ENCODE assay signal across 1 cellular context in the genomic region with DNA sequence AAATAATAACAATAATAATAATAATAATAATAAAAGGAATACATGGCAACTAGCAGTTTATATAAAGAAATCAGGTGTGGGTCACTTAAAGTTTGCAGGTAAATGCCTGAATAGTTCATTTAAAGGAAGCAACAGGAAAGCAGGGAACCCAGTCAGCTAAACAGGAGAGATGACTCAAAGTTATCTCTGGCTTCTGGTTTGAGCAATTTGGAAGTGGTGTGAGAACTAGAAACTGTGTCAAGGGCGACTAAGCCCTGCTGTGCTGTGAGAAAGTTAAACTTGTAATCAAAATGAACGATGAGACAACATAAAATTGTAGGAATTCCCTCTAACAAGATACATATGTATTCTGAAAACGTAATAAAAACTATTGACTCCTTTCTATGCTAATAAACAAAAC.
TF ChIP-seq lines count a peak whose summit lies in the region.

No MANE protein-coding gene starts in this region.

TF ChIP-seq in HepG2, 621 proteins besides CTCF, POLR2A, EP300 and RAD21:
- TF ChIP-seq ZNF564 (CRISPR knock-in tag; IDR thresholded peaks at IDR 0.05) (no peak), FOXJ3 (CRISPR knock-in tag; IDR thresholded peaks at IDR 0.05; ENCODE audit: borderline replicate concordance) (no peak), PAXIP1 (CRISPR knock-in tag; conservative IDR thresholded peaks at IDR 0.05) (no peak), HOXA7 (CRISPR knock-in tag; IDR thresholded peaks at IDR 0.05) (no peak)
